Comparison of ENCODE assay signal across 1 cellular context in the genomic region with DNA sequence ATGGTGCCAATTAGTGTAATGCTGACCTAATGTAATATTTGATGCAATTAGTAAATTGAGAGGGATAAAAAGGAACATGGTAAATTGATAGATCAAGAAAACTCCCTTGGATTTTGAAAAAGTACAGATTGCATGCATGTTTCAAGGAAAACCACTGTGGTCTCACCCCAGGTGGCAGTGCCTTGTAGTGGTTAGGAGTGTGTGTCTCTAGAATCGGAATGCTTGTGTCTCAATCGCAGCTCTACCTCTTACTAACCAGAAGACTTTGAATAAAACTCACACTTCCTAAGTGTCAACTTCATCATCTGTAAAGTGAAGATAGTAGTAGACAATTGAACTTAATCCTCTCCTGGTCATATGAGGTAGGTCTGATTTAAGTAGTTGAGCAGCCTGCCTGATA.
TF ChIP-seq lines count a peak whose summit lies in the region.

No MANE protein-coding gene starts in this region.

TF ChIP-seq in H1, 55 proteins besides CTCF, POLR2A, EP300 and RAD21:
- TF ChIP-seq EZH2 (IDR thresholded peaks at IDR 0.05; ENCODE audit: low read depth, low read length, severe bottlenecking) (no peak), ASH2L (IDR thresholded peaks at IDR 0.05; ENCODE audit: low read length) (no peak), SIN3A (conservative IDR thresholded peaks at IDR 0.05 in 1 of 2, IDR thresholded peaks at IDR 0.05 in 1 of 2; ENCODE audit: low read depth in 1 of 2, low read length in 2 of 2) (no peak), SIRT6 (IDR thresholded peaks at IDR 0.05; ENCODE audit: low read length) (no peak), BCL11A (IDR thresholded peaks at IDR 0.05; ENCODE audit: low read depth in 2 of 2, low read length in 2 of 2) (no peak), KDM5A (IDR thresholded peaks at IDR 0.05; ENCODE audit: low read length) (no peak), PHF8 (conservative IDR thresholded peaks at IDR 0.05; ENCODE audit: low read depth, low read length) (no peak), SP1 (IDR thresholded peaks at IDR 0.05; ENCODE audit: low read depth, low read length) (no peak), ATF3 (IDR thresholded peaks at IDR 0.05; ENCODE audit: insufficient read depth, low read depth, low read length) (no peak), TEAD4 (IDR thresholded peaks at IDR 0.05; ENCODE audit: low read depth, low read length) (no peak), POLR2AphosphoS5 (IDR thresholded peaks at IDR 0.05; ENCODE audit: low read depth, low read length) (no peak), CHD1 (IDR thresholded peaks at IDR 0.05; ENCODE audit: low read depth, low read length) (no peak), GABPA (IDR thresholded peaks at IDR 0.05; ENCODE audit: borderline replicate concordance, insufficient read depth, low read length) (no peak), SUZ12 (IDR thresholded peaks at IDR 0.05; ENCODE audit: low read length) (no peak), JUN (IDR thresholded peaks at IDR 0.05; ENCODE audit: low read depth, low read length) (no peak), NANOG (IDR thresholded peaks at IDR 0.05; ENCODE audit: insufficient read depth, low read depth, low read length, poor library complexity, severe bottlenecking) (no peak), GTF2F1 (IDR thresholded peaks at IDR 0.05; ENCODE audit: borderline replicate concordance, low read depth, low read length) (no peak), EGR1 (IDR thresholded peaks at IDR 0.05; ENCODE audit: borderline replicate concordance, low read depth, low read length) (no peak), TBP (IDR thresholded peaks at IDR 0.05; ENCODE audit: low read depth, low read length) (no peak)
- TF ChIP-seq, protein P1, sequence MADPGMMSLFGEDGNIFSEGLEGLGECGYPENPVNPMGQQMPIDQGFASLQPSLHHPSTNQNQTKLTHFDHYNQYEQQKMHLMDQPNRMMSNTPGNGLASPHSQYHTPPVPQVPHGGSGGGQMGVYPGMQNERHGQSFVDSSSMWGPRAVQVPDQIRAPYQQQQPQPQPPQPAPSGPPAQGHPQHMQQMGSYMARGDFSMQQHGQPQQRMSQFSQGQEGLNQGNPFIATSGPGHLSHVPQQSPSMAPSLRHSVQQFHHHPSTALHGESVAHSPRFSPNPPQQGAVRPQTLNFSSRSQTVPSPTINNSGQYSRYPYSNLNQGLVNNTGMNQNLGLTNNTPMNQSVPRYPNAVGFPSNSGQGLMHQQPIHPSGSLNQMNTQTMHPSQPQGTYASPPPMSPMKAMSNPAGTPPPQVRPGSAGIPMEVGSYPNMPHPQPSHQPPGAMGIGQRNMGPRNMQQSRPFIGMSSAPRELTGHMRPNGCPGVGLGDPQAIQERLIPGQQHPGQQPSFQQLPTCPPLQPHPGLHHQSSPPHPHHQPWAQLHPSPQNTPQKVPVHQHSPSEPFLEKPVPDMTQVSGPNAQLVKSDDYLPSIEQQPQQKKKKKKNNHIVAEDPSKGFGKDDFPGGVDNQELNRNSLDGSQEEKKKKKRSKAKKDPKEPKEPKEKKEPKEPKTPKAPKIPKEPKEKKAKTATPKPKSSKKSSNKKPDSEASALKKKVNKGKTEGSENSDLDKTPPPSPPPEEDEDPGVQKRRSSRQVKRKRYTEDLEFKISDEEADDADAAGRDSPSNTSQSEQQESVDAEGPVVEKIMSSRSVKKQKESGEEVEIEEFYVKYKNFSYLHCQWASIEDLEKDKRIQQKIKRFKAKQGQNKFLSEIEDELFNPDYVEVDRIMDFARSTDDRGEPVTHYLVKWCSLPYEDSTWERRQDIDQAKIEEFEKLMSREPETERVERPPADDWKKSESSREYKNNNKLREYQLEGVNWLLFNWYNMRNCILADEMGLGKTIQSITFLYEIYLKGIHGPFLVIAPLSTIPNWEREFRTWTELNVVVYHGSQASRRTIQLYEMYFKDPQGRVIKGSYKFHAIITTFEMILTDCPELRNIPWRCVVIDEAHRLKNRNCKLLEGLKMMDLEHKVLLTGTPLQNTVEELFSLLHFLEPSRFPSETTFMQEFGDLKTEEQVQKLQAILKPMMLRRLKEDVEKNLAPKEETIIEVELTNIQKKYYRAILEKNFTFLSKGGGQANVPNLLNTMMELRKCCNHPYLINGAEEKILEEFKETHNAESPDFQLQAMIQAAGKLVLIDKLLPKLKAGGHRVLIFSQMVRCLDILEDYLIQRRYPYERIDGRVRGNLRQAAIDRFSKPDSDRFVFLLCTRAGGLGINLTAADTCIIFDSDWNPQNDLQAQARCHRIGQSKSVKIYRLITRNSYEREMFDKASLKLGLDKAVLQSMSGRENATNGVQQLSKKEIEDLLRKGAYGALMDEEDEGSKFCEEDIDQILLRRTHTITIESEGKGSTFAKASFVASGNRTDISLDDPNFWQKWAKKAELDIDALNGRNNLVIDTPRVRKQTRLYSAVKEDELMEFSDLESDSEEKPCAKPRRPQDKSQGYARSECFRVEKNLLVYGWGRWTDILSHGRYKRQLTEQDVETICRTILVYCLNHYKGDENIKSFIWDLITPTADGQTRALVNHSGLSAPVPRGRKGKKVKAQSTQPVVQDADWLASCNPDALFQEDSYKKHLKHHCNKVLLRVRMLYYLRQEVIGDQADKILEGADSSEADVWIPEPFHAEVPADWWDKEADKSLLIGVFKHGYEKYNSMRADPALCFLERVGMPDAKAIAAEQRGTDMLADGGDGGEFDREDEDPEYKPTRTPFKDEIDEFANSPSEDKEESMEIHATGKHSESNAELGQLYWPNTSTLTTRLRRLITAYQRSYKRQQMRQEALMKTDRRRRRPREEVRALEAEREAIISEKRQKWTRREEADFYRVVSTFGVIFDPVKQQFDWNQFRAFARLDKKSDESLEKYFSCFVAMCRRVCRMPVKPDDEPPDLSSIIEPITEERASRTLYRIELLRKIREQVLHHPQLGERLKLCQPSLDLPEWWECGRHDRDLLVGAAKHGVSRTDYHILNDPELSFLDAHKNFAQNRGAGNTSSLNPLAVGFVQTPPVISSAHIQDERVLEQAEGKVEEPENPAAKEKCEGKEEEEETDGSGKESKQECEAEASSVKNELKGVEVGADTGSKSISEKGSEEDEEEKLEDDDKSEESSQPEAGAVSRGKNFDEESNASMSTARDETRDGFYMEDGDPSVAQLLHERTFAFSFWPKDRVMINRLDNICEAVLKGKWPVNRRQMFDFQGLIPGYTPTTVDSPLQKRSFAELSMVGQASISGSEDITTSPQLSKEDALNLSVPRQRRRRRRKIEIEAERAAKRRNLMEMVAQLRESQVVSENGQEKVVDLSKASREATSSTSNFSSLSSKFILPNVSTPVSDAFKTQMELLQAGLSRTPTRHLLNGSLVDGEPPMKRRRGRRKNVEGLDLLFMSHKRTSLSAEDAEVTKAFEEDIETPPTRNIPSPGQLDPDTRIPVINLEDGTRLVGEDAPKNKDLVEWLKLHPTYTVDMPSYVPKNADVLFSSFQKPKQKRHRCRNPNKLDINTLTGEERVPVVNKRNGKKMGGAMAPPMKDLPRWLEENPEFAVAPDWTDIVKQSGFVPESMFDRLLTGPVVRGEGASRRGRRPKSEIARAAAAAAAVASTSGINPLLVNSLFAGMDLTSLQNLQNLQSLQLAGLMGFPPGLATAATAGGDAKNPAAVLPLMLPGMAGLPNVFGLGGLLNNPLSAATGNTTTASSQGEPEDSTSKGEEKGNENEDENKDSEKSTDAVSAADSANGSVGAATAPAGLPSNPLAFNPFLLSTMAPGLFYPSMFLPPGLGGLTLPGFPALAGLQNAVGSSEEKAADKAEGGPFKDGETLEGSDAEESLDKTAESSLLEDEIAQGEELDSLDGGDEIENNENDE (IDR thresholded peaks at IDR 0.05; ENCODE audit: insufficient replicate concordance, low read length), result no peak
